In the genomic region with DNA sequence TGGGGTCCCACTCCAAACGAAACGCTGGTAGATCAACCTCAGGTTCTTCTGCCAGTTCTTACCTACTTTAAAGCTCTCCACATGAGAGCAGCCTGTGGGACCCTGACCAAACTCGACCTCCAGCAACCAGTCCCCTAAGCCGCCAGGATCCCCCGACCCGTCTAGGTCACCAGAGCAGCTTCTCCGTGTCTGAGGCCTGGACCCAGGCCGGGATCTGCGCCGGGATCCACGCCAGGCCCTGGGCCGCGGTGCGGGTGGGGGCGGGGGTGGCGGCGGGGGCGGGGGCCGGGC, we compare ENCODE assay signal across 1 cellular context.
TF ChIP-seq lines count a peak whose summit lies in the region.

No MANE protein-coding gene starts in this region.

TF ChIP-seq in GM12878, 131 proteins besides CTCF, POLR2A, EP300 and RAD21 (continued from another document):
- no peak for TF ChIP-seq SPI1 (IDR thresholded peaks at IDR 0.05; ENCODE audit: borderline replicate concordance, insufficient read depth, low read depth, low read length)
- no peak for TF ChIP-seq STAT1 (conservative IDR thresholded peaks at IDR 0.05)
- no peak for TF ChIP-seq NRF1 (conservative IDR thresholded peaks at IDR 0.05; ENCODE audit: low read depth, low read length)
- TF ChIP-seq CEBPB (IDR thresholded peaks at IDR 0.05; ENCODE audit: borderline replicate concordance in 1 of 2, low read depth in 2 of 2, low read length in 2 of 2) = no peak
- TF ChIP-seq NR2F1 (conservative IDR thresholded peaks at IDR 0.05) = no peak
- no peak for TF ChIP-seq YBX1 (IDR thresholded peaks at IDR 0.05)
- TF ChIP-seq BRCA1 (IDR thresholded peaks at IDR 0.05; ENCODE audit: low read depth, low read length) = no peak
- TF ChIP-seq, protein P1, sequence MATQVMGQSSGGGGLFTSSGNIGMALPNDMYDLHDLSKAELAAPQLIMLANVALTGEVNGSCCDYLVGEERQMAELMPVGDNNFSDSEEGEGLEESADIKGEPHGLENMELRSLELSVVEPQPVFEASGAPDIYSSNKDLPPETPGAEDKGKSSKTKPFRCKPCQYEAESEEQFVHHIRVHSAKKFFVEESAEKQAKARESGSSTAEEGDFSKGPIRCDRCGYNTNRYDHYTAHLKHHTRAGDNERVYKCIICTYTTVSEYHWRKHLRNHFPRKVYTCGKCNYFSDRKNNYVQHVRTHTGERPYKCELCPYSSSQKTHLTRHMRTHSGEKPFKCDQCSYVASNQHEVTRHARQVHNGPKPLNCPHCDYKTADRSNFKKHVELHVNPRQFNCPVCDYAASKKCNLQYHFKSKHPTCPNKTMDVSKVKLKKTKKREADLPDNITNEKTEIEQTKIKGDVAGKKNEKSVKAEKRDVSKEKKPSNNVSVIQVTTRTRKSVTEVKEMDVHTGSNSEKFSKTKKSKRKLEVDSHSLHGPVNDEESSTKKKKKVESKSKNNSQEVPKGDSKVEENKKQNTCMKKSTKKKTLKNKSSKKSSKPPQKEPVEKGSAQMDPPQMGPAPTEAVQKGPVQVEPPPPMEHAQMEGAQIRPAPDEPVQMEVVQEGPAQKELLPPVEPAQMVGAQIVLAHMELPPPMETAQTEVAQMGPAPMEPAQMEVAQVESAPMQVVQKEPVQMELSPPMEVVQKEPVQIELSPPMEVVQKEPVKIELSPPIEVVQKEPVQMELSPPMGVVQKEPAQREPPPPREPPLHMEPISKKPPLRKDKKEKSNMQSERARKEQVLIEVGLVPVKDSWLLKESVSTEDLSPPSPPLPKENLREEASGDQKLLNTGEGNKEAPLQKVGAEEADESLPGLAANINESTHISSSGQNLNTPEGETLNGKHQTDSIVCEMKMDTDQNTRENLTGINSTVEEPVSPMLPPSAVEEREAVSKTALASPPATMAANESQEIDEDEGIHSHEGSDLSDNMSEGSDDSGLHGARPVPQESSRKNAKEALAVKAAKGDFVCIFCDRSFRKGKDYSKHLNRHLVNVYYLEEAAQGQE (IDR thresholded peaks at IDR 0.05; ENCODE audit: low read depth, low read length) = no peak
TF ChIP-seq in GM12878: peak in this region for 0.
